20 cellular contexts compared by ENCODE assay signal in the genomic region with DNA sequence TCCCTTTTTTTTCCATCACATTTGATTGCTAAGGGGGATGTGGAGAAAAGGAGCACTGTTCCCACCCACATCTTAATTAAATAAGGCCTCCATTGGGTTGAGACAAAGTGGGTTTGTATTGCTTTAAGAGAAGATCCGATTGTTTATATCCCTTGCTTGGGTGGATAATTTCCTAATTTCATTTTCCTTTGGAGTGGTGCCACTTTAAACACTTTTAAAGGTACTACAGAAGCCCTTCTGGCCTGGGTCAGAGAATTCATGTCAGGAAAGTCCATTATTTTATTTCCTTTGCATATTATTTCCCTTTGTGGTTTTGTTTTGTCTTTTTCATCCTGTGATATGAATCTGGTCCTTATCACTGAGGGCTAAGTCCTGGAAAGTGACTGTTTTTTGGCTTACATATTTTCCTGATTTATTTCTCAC. TPM values are rescaled to one million over a fixed set of nuclear protein-coding genes. Genes with fewer than 3 reads are reported as not detected.
A peak's percentile ranks its signal among the peaks of the same experiment; 100 is the strongest.
DNase-seq lines count a peak whose midpoint lies in the region; ATAC-seq and TF ChIP-seq lines count a peak whose summit lies in the region.
"Had no signal": no experiment of that assay in that cellular context is flagged by ENCODE, and none has a peak within 500 bp of the region (broad histone marks: within the 10 kb centered on the region; RNA-seq: fewer than 3 reads in every experiment).

No MANE protein-coding gene starts in this region.

- in situ Hi-C loops in SK-MEL-5 (cut with HindIII; ENCODE audit: low pct_unique_long_range_greater_than_20kb, low sequenced_read_pairs), result no loop called here

- DNase-seq in NCI-H2196 (lab: John Stamatoyannopoulos, UW; ENCODE audit: unreplicated experiment) (peak; percentile 37), NCI-H2196 treated with DMSO at 0.1 percent for 48 hours (lab: John Stamatoyannopoulos, UW; ENCODE audit: unreplicated experiment) (no peak), SK-MEL-5 (ENCODE audit: low read depth, low spot score) (peak; percentile 63), heart left ventricle (no peak), smooth muscle cell (lab: John Stamatoyannopoulos, UW; ENCODE audit: unreplicated experiment) (no peak), OCI-M2 (lab: John Stamatoyannopoulos, UW; ENCODE audit: unreplicated experiment) (no peak), DMS153 (lab: John Stamatoyannopoulos, UW) (no peak), H7 (no peak)
- DNase-seq: activated CD4-positive, alpha-beta T cell treated with anti-CD3 and anti-CD28 coated beads for 48 hours; activated naive CD4-positive, alpha-beta T cell treated with anti-CD3 and anti-CD28 coated beads for 36 hours; colonic mucosa; GOT3; mammary epithelial cell; NCI-H510A; nephron progenitor cell; tibial artery had no signal

- no peaks in the 10 kb centered on the region for H3F3A ChIP-seq in smooth muscle cell (ENCODE audit: low read depth)

- ATAC-seq in heart left ventricle, result peak; percentile 35 to 76 (median 56)
- ATAC-seq: A549; stimulated activated effector memory CD8-positive, alpha-beta T cell treated with anti-CD3 and anti-CD28 coated beads, Interleukin-12 subunit alpha, Interleukin-12 subunit beta, amount 100 ng/mL, for 72 hours had no signal

- H3K4me3 ChIP-seq in heart left ventricle (no peak overlapping the region), smooth muscle cell (no peak overlapping the region), H7 (ENCODE audit: insufficient read depth, low read depth, low read length) (no peak overlapping the region)
- H3K4me3 ChIP-seq: A549, colonic mucosa, prostate gland, tibial artery had no signal

- H3K4me2 ChIP-seq in smooth muscle cell, result peak overlapping the region; percentile 33
- H3K4me2 ChIP-seq: A549 had no signal

- intact Hi-C loops in heart left ventricle (cut with DNase I), result loop anchor here in 1 of 10 donors (5.0 kb wide), 1 partner anchor 52 kb away; no protein-coding TSS in a partner anchor

- H3K4me1 ChIP-seq in heart left ventricle (peaks cover 0 to 62% (median 27%) of the 10 kb centered on the region in 12 donors), smooth muscle cell (ENCODE audit: low read depth) (peaks cover 25% of the 10 kb centered on the region)
- H3K4me1 ChIP-seq: prostate gland had no signal

- H3K9me3 ChIP-seq in heart left ventricle, result no peaks in the 10 kb centered on the region
- no peaks in the 10 kb centered on the region for H3K9me3 ChIP-seq in smooth muscle cell (replicated peaks; ENCODE audit: low read depth)
- H3K9me3 ChIP-seq: A549, colonic mucosa, prostate gland, tibial artery had no signal

- no peak overlapping the region for H3K9ac ChIP-seq in smooth muscle cell (ENCODE audit: low read depth)

- no peak for TF ChIP-seq POLR2A in heart left ventricle (IDR thresholded peaks at IDR 0.05)

- H3K79me2 ChIP-seq in smooth muscle cell (ENCODE audit: low read depth), result peaks cover 73% of the 10 kb centered on the region

- WGBS in heart left ventricle, 4 donors, result 25 to 47% (median 35%) methylated on average over 1 of the region's 1 CpG
- WGBS in smooth muscle cell (ENCODE audit: low lambda C conversion rate), result 70% methylated on average over 1 of the region's 1 CpG

- H3K27ac ChIP-seq in heart left ventricle (peak overlapping the region in 7 of 12 donors; percentile 12 to 65 (median 49)), smooth muscle cell (ENCODE audit: low read depth) (no peak overlapping the region)
- H3K27ac ChIP-seq: A549, C4-2B, colonic mucosa, tibial artery had no signal

- peaks cover 7% of the 10 kb centered on the region for H4K20me1 ChIP-seq in smooth muscle cell (ENCODE audit: low read depth)

- H3K27me3 ChIP-seq in heart left ventricle (no peaks in the 10 kb centered on the region), smooth muscle cell (ENCODE audit: low read depth) (no peaks in the 10 kb centered on the region), H7 (ENCODE audit: control insufficient read depth, insufficient read depth, low read length) (no peaks in the 10 kb centered on the region)
- H3K27me3 ChIP-seq: colonic mucosa, tibial artery had no signal

- no peak overlapping the region for H2AFZ ChIP-seq in smooth muscle cell (ENCODE audit: low read depth)

- no peaks in the 10 kb centered on the region for H3K36me3 ChIP-seq in heart left ventricle
- H3K36me3 ChIP-seq in smooth muscle cell (ENCODE audit: low read depth), result no peaks in the 10 kb centered on the region
- no peaks in the 10 kb centered on the region for H3K36me3 ChIP-seq in H7 (replicated peaks; ENCODE audit: control insufficient read depth, insufficient read depth, low read length)
- H3K36me3 ChIP-seq: colonic mucosa, prostate gland, tibial artery had no signal

- TF ChIP-seq CTCF in heart left ventricle (IDR thresholded peaks at IDR 0.05) (no peak), smooth muscle cell (IDR thresholded peaks at IDR 0.05; ENCODE audit: borderline replicate concordance, insufficient read depth, poor library complexity, severe bottlenecking) (no peak)

RNA-seq across cellular contexts. Expression of a gene that starts 56.9 kb away (rescaled TPM):
- total RNA-seq in SK-MEL-5 (2014; rRNA removed; shearing (Covaris generic)), result 9.9 and 14.7 TPM in 2 replicates
- polyA plus RNA-seq in SK-MEL-5 (2015; cell fraction: cytosol; rRNA removed), result 6.5 and 12.3 TPM in 2 replicates
- 2.6 and 8.3 TPM in 2 replicates for polyA plus RNA-seq in SK-MEL-5 (2015; cell fraction: nucleus; rRNA removed)
- total RNA-seq in heart left ventricle (100 to 1,000 TPM in 1 of 9 donors, 10 to 100 TPM in 8; 47.8 to 101 (median 68.3) TPM), smooth muscle cell (80.4 and 104 TPM in 2 replicates)
- polyA plus RNA-seq in heart left ventricle (10 to 100 TPM; 10.2 to 17.9 TPM), smooth muscle cell (62.7 and 76.0 TPM in 2 replicates)
- total RNA-seq in H7 (2014; rRNA removed; shearing (Covaris generic)), result 35.1 and 38.4 TPM in 2 replicates

Comparison
In these comparisons a context has a peak if more than half of its experiments do, and no peak if none do; other contexts are left out.
1. DNase-seq: peak in NCI-H2196 (single experiment) and SK-MEL-5 (single experiment); none in NCI-H2196 treated with DMSO at 0.1 percent for 48 hours (single experiment), heart left ventricle (0 of 5), smooth muscle cell (single experiment), OCI-M2 (single experiment), DMS153 (single experiment) and H7 (single experiment).